22 cellular contexts compared by ENCODE assay signal in genomic region chr4:114658179-114658578, GRCh38. TPM values are rescaled to one million over a fixed set of nuclear protein-coding genes. Genes with fewer than 3 reads are reported as not detected.
DNase-seq lines count a peak whose midpoint lies in the region; ATAC-seq and TF ChIP-seq lines count a peak whose summit lies in the region.
"Had no signal": no experiment of that assay in that cellular context is flagged by ENCODE, and none has a peak within 500 bp of the region (broad histone marks: within the 10 kb centered on the region; RNA-seq: fewer than 3 reads in every experiment).

No MANE protein-coding gene starts in this region.

- no peak for TF ChIP-seq CTCF in tibial nerve (IDR thresholded peaks at IDR 0.05)

- no peak for TF ChIP-seq EP300 in tibial nerve (IDR thresholded peaks at IDR 0.05)

- H3K4me1 ChIP-seq in tibial nerve, result peaks cover 0 to 6% (median 1%) of the 10 kb centered on the region in 4 donors
- H3K4me1 ChIP-seq: BLaER1, SJCRH30 had no signal

- no peak for ATAC-seq in HG02884 (IDR thresholded peaks at IDR 0.05; ENCODE audit: unreplicated experiment)

- no peaks in the 10 kb centered on the region for H3K27me3 ChIP-seq in tibial nerve
- H3K27me3 ChIP-seq: BLaER1, SJCRH30 had no signal

- H3K27ac ChIP-seq in angular gyrus (ENCODE audit: low read depth, low read length), result peak overlapping the region; percentile 60
- peak overlapping the region; percentile 63 for H3K27ac ChIP-seq in temporal lobe (ENCODE audit: low read depth, low read length)
- H3K27ac ChIP-seq in tibial nerve, result no peak overlapping the region
- H3K27ac ChIP-seq: BLaER1, SJCRH30 had no signal

- TF ChIP-seq POLR2A in tibial nerve (IDR thresholded peaks at IDR 0.05), result no peak

- H3K9me3 ChIP-seq in tibial nerve, result no peaks in the 10 kb centered on the region
- H3K9me3 ChIP-seq: BLaER1, SJCRH30 had no signal

- H3K4me3 ChIP-seq in tibial nerve, result no peak overlapping the region
- H3K4me3 ChIP-seq: BLaER1, SJCRH30 had no signal

- no peaks in the 10 kb centered on the region for H3K36me3 ChIP-seq in tibial nerve
- H3K36me3 ChIP-seq: BLaER1, SJCRH30 had no signal

- DNase-seq in hippocampal formation (lab: John Stamatoyannopoulos, UW), result peak; percentile 41 to 68
- DNase-seq in midbrain (lab: John Stamatoyannopoulos, UW), result peak; percentile 62
- DNase-seq in DMS153 treated with DMSO at 0.1 percent for 48 hours (lab: John Stamatoyannopoulos, UW; ENCODE audit: unreplicated experiment), result no peak
- DNase-seq in dedifferentiated amniotic fluid mesenchymal stem cell (ENCODE audit: extremely low spot score), result no peak
- no peak for DNase-seq in tibial nerve (ENCODE audit: low spot score in 2 of 2)
- DNase-seq: CD4-positive, alpha-beta memory T cell; GDM1; GOT3; HCEC 1CT; KG1; NCI-H1105; NCI-H1694; NCI-H2081; NCI-H2171; NCI-H446; NCI-H526; OCI-M1; SJCRH30 had no signal

RNA-seq across cellular contexts. Expression of gene UGT8, which starts 59.6 kb away (rescaled TPM):
- total RNA-seq in temporal lobe (4.9 TPM), tibial nerve (10 to 100 TPM; 36.0 to 81.1 (median 60.8) TPM)

Comparison
In these comparisons a context has a peak if more than half of its experiments do, and no peak if none do; other contexts are left out.
1. H3K27ac ChIP-seq: peak in angular gyrus (single experiment) and temporal lobe (single experiment); none in tibial nerve (0 of 4).
2. DNase-seq: peak in hippocampal formation (2 of 2) and midbrain (single experiment); none in DMS153 treated with DMSO at 0.1 percent for 48 hours (single experiment), dedifferentiated amniotic fluid mesenchymal stem cell (single experiment) and tibial nerve (0 of 2).